29 cellular contexts compared by ENCODE assay signal in the genomic region with DNA sequence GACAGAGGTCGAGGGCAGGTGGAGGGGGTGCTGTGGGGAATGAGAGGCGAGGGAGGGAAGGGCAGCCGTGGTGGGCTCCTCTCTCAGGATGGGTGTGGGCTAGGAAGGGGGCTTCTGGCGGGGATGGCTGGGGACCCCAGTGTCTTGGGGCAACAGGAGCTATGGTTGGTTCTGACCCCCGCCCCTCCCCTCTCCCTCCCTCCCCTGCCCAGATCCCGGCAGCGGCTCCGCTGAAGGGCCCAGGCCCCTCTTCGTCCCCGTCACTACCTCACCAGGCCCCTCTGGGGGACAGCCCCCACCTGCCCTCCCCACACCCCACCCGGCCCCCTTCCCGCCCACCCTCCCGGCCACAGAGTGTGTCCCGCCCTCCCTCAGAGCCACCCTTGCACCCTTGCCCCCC. TPM values are rescaled to one million over a fixed set of nuclear protein-coding genes. Genes with fewer than 3 reads are reported as not detected.
"Had no signal": no experiment of that assay in that cellular context is flagged by ENCODE, and none has a peak within 500 bp of the region (broad histone marks: within the 10 kb centered on the region; RNA-seq: fewer than 3 reads in every experiment).

No MANE protein-coding gene starts in this region.

- H3K27ac ChIP-seq: ovary, parathyroid adenoma, psoas muscle, right lobe of liver, spleen, suprapubic skin, testis, tibial artery, transverse colon, upper lobe of right lung, uterus had no signal

- H3K9me3 ChIP-seq: ovary, psoas muscle, right lobe of liver, sigmoid colon, spleen, suprapubic skin, testis, tibial artery, transverse colon, upper lobe of right lung, uterus had no signal

- H3K4me1 Mint-ChIP-seq: nephron progenitor cell had no signal

- H3K4me3 Mint-ChIP-seq: naive B cell; naive thymus-derived CD8-positive, alpha-beta T cell; natural killer cell treated with Interleukin-12 subunit alpha and Interleukin-12 subunit beta and Interleukin-15 and Interleukin-18, amount 100 ng/mL, for 72 hours; nephron progenitor cell; neural crest cell; stimulated activated effector memory CD8-positive, alpha-beta T cell treated with anti-CD3 and anti-CD28 coated beads, Interleukin-12 subunit alpha, Interleukin-12 subunit beta, amount 100 ng/mL, for 72 hours; stimulated activated naive CD8-positive, alpha-beta T cell treated with anti-CD3 and anti-CD28 coated beads, Interleukin-15, Interleukin-2, amounts not matched to agents 100 ng/mL and 50 ng/mL, for 24 hours; type B pancreatic cell had no signal

- ATAC-seq: naive thymus-derived CD8-positive, alpha-beta T cell; natural killer cell treated with Interleukin-12 subunit alpha and Interleukin-12 subunit beta and Interleukin-15 and Interleukin-18, amount 100 ng/mL, for 72 hours; psoas muscle; right cardiac atrium; right lobe of liver; stimulated activated effector memory CD8-positive, alpha-beta T cell treated with anti-CD3 and anti-CD28 coated beads, Interleukin-12 subunit alpha, Interleukin-12 subunit beta, amount 100 ng/mL, for 72 hours; upper lobe of right lung had no signal

- DNase-seq: naive B cell; naive thymus-derived CD8-positive, alpha-beta T cell; nephron progenitor cell; occipital lobe; ovary; right lobe of liver; sigmoid colon; small intestine; spleen; stimulated activated CD4-positive, alpha-beta T cell treated with anti-CD3 and anti-CD28 coated beads, Interleukin-12 subunit alpha, Interleukin-12 subunit beta, amount 100 ng/mL, for 4 hours; stimulated activated CD4-positive, alpha-beta T cell treated with anti-CD3 and anti-CD28 coated beads, Interleukin-2, amount 100 ng/mL, for 24 hours; stimulated activated CD4-positive, alpha-beta T cell treated with anti-CD3 and anti-CD28 coated beads, Interleukin-2, amount 100 ng/mL, for 48 hours; stimulated activated CD4-positive, alpha-beta T cell treated with anti-CD3 and anti-CD28 coated beads, Interleukin-4, amount 100 ng/mL, for 24 hours; stimulated activated naive CD4-positive, alpha-beta T cell; testis; tibial artery; transverse colon; upper lobe of right lung; uterus had no signal

- H3K27me3 Mint-ChIP-seq: naive B cell; naive thymus-derived CD8-positive, alpha-beta T cell; natural killer cell treated with Interleukin-12 subunit alpha and Interleukin-12 subunit beta and Interleukin-15 and Interleukin-18, amount 100 ng/mL, for 72 hours; progenitor cell of endocrine pancreas; stimulated activated naive CD8-positive, alpha-beta T cell treated with anti-CD3 and anti-CD28 coated beads, Interleukin-15, Interleukin-2, amounts not matched to agents 100 ng/mL and 50 ng/mL, for 24 hours; type B pancreatic cell had no signal

- H3K27ac Mint-ChIP-seq: naive B cell; naive thymus-derived CD8-positive, alpha-beta T cell; natural killer cell treated with Interleukin-12 subunit alpha and Interleukin-12 subunit beta and Interleukin-15 and Interleukin-18, amount 100 ng/mL, for 72 hours; nephron progenitor cell; progenitor cell of endocrine pancreas; stimulated activated naive CD8-positive, alpha-beta T cell treated with anti-CD3 and anti-CD28 coated beads, Interleukin-15, Interleukin-2, amounts not matched to agents 100 ng/mL and 50 ng/mL, for 24 hours; type B pancreatic cell had no signal

- H3K36me3 Mint-ChIP-seq: natural killer cell treated with Interleukin-12 subunit alpha and Interleukin-12 subunit beta and Interleukin-15 and Interleukin-18, amount 100 ng/mL, for 72 hours had no signal

- H3K27me3 ChIP-seq: ovary, right lobe of liver, sigmoid colon, spleen, suprapubic skin, testis, tibial artery, transverse colon, upper lobe of right lung, uterus had no signal

- H3K9me3 Mint-ChIP-seq: naive B cell; natural killer cell treated with Interleukin-12 subunit alpha and Interleukin-12 subunit beta and Interleukin-15 and Interleukin-18, amount 100 ng/mL, for 72 hours; nephron progenitor cell; neural crest cell; stimulated activated effector memory CD8-positive, alpha-beta T cell treated with anti-CD3 and anti-CD28 coated beads, Interleukin-12 subunit alpha, Interleukin-12 subunit beta, amount 100 ng/mL, for 72 hours; stimulated activated naive CD8-positive, alpha-beta T cell treated with anti-CD3 and anti-CD28 coated beads, Interleukin-15, Interleukin-2, amounts not matched to agents 100 ng/mL and 50 ng/mL, for 24 hours; type B pancreatic cell had no signal

RNA-seq across cellular contexts. Expression of a gene that starts 19.3 kb away (rescaled TPM):
- total RNA-seq: naive thymus-derived CD8-positive, alpha-beta T cell; natural killer cell treated with Interleukin-12 subunit alpha and Interleukin-12 subunit beta and Interleukin-15 and Interleukin-18, amount 100 ng/mL, for 72 hours had no signal
